1 cellular context compared by ENCODE assay signal in the genomic region with DNA sequence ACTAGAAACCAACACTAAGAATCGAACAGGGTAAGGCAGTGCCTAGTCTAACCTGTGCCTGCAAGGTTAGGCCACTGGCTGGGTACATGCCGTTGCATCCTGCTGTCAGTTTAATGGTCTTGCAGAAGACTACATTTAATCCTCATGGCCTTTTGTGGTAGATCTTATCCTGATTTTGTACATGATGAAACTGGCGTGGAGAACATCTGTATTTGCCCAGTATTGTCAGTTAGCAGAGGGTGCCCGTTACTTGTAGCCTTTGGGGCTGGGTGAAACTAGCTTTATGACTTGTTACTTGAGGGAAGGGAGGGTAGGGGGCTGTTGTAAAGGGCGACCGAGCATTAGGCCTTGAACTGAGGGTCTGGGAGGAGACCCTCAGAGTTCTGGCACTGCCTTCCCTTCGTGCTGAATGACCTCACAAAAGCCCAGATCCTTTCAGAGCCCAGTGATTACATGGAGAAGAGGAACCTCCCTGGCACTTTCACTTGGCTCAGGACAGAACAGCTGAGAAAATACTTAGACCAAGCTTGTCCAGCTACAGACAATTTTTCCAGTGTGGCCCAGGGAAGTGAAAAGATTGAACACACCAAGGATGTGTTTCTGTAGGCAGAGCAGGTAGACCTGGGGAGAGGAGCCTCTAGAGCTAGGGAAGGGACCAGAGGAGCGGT.
TF ChIP-seq lines count a peak whose summit lies in the region.

No MANE protein-coding gene starts in this region.

TF ChIP-seq in K562, 482 proteins besides CTCF, POLR2A, EP300 and RAD21 (continued from another document and continues in another):
- TF ChIP-seq TAF1 (IDR thresholded peaks at IDR 0.05; ENCODE audit: control insufficient read depth, extremely low read depth, insufficient read depth, low read length, severe bottlenecking) (no peak), KDM4B (IDR thresholded peaks at IDR 0.05; ENCODE audit: borderline replicate concordance in 2 of 2, low read depth in 1 of 2) (no peak), ZNF785 (CRISPR knock-in tag; IDR thresholded peaks at IDR 0.05) (no peak), NFE2L1 (tag; IDR thresholded peaks at IDR 0.05; ENCODE audit: borderline replicate concordance, low read depth) (no peak), CBFA2T3 (IDR thresholded peaks at IDR 0.05) (peak; percentile 24), TRIM28 (IDR thresholded peaks at IDR 0.05) (no peak), SMAD1 (IDR thresholded peaks at IDR 0.05; ENCODE audit: low read depth, low read length, partially characterized antibody) (no peak), ESRRA (IDR thresholded peaks at IDR 0.05; ENCODE audit: borderline replicate concordance, low read depth) (no peak; the same call in 1 of the 2 replicates), ESRRB (CRISPR knock-in tag; IDR thresholded peaks at IDR 0.05; ENCODE audit: borderline replicate concordance) (no peak), ZNF174 (CRISPR knock-in tag; IDR thresholded peaks at IDR 0.05) (no peak), FIP1L1 (IDR thresholded peaks at IDR 0.05; ENCODE audit: low read depth, low read length, poor library complexity, severe bottlenecking) (no peak), OTX1 (CRISPR knock-in tag; IDR thresholded peaks at IDR 0.05) (0 out of 2 replicates have a peak, but pooled peaks have one; percentile 32), GTF2A2 (tag; IDR thresholded peaks at IDR 0.05) (no peak), TAL1 (IDR thresholded peaks at IDR 0.05) (no peak), HNRNPLL (IDR thresholded peaks at IDR 0.05; ENCODE audit: low read depth, low read length, poor library complexity, severe bottlenecking) (no peak), PHF8 (IDR thresholded peaks at IDR 0.05; ENCODE audit: borderline replicate concordance, low read length) (no peak), NONO (IDR thresholded peaks at IDR 0.05; ENCODE audit: low read depth in 2 of 2, low read length in 1 of 2) (no peak), NFYB (IDR thresholded peaks at IDR 0.05; ENCODE audit: extremely low read depth, insufficient read length) (no peak), ZNF253 (CRISPR knock-in tag; conservative IDR thresholded peaks at IDR 0.05) (no peak), MIER1 (IDR thresholded peaks at IDR 0.05; ENCODE audit: low read depth) (no peak), ZNF668 (CRISPR knock-in tag; IDR thresholded peaks at IDR 0.05) (no peak), HCFC1 (IDR thresholded peaks at IDR 0.05; ENCODE audit: low read depth, low read length) (no peak), SNRNP70 (optimal IDR thresholded peaks at IDR 0.05; ENCODE audit: low read depth, low read length) (no peak), SRSF1 (IDR thresholded peaks at IDR 0.05; ENCODE audit: low read depth, low read length) (no peak), HIVEP1 (CRISPR knock-in tag; IDR thresholded peaks at IDR 0.05) (peak; percentile 71; the same call in 1 of the 2 replicates), ZNF436 (CRISPR knock-in tag; IDR thresholded peaks at IDR 0.05) (no peak), ZNF589 (CRISPR knock-in tag; IDR thresholded peaks at IDR 0.05; ENCODE audit: low read depth) (0 out of 2 replicates have a peak, but pooled peaks have one; percentile 45), PHF20 (IDR thresholded peaks at IDR 0.05; ENCODE audit: partially characterized antibody) (no peak), SMARCC2 (IDR thresholded peaks at IDR 0.05; ENCODE audit: low read depth) (no peak), CBFA2T2 (conservative IDR thresholded peaks at IDR 0.05) (no peak), KDM1A (IDR thresholded peaks at IDR 0.05) (no peak), KLF6 (CRISPR knock-in tag; IDR thresholded peaks at IDR 0.05; ENCODE audit: borderline replicate concordance) (0 out of 2 replicates have a peak, but pooled peaks have one; percentile 46), HDAC1 (IDR thresholded peaks at IDR 0.05) (no peak), ARID1B (IDR thresholded peaks at IDR 0.05) (peak; percentile 24; the same call in 1 of the 2 replicates)
- TF ChIP-seq, protein P1, sequence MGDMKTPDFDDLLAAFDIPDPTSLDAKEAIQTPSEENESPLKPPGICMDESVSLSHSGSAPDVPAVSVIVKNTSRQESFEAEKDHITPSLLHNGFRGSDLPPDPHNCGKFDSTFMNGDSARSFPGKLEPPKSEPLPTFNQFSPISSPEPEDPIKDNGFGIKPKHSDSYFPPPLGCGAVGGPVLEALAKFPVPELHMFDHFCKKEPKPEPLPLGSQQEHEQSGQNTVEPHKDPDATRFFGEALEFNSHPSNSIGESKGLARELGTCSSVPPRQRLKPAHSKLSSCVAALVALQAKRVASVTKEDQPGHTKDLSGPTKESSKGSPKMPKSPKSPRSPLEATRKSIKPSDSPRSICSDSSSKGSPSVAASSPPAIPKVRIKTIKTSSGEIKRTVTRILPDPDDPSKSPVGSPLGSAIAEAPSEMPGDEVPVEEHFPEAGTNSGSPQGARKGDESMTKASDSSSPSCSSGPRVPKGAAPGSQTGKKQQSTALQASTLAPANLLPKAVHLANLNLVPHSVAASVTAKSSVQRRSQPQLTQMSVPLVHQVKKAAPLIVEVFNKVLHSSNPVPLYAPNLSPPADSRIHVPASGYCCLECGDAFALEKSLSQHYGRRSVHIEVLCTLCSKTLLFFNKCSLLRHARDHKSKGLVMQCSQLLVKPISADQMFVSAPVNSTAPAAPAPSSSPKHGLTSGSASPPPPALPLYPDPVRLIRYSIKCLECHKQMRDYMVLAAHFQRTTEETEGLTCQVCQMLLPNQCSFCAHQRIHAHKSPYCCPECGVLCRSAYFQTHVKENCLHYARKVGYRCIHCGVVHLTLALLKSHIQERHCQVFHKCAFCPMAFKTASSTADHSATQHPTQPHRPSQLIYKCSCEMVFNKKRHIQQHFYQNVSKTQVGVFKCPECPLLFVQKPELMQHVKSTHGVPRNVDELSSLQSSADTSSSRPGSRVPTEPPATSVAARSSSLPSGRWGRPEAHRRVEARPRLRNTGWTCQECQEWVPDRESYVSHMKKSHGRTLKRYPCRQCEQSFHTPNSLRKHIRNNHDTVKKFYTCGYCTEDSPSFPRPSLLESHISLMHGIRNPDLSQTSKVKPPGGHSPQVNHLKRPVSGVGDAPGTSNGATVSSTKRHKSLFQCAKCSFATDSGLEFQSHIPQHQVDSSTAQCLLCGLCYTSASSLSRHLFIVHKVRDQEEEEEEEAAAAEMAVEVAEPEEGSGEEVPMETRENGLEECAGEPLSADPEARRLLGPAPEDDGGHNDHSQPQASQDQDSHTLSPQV (IDR thresholded peaks at IDR 0.05) = 0 out of 2 replicates have a peak, but pooled peaks have one; percentile 11
- TF ChIP-seq, protein P2, sequence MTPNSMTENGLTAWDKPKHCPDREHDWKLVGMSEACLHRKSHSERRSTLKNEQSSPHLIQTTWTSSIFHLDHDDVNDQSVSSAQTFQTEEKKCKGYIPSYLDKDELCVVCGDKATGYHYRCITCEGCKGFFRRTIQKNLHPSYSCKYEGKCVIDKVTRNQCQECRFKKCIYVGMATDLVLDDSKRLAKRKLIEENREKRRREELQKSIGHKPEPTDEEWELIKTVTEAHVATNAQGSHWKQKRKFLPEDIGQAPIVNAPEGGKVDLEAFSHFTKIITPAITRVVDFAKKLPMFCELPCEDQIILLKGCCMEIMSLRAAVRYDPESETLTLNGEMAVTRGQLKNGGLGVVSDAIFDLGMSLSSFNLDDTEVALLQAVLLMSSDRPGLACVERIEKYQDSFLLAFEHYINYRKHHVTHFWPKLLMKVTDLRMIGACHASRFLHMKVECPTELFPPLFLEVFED (CRISPR knock-in tag; conservative IDR thresholded peaks at IDR 0.05) = 0 out of 2 replicates have a peak, but pooled peaks have one; percentile 49
- TF ChIP-seq, protein P3, sequence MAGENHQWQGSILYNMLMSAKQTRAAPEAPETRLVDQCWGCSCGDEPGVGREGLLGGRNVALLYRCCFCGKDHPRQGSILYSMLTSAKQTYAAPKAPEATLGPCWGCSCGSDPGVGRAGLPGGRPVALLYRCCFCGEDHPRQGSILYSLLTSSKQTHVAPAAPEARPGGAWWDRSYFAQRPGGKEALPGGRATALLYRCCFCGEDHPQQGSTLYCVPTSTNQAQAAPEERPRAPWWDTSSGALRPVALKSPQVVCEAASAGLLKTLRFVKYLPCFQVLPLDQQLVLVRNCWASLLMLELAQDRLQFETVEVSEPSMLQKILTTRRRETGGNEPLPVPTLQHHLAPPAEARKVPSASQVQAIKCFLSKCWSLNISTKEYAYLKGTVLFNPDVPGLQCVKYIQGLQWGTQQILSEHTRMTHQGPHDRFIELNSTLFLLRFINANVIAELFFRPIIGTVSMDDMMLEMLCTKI (IDR thresholded peaks at IDR 0.05; ENCODE audit: partially characterized antibody) = no peak
- TF ChIP-seq, protein P4, sequence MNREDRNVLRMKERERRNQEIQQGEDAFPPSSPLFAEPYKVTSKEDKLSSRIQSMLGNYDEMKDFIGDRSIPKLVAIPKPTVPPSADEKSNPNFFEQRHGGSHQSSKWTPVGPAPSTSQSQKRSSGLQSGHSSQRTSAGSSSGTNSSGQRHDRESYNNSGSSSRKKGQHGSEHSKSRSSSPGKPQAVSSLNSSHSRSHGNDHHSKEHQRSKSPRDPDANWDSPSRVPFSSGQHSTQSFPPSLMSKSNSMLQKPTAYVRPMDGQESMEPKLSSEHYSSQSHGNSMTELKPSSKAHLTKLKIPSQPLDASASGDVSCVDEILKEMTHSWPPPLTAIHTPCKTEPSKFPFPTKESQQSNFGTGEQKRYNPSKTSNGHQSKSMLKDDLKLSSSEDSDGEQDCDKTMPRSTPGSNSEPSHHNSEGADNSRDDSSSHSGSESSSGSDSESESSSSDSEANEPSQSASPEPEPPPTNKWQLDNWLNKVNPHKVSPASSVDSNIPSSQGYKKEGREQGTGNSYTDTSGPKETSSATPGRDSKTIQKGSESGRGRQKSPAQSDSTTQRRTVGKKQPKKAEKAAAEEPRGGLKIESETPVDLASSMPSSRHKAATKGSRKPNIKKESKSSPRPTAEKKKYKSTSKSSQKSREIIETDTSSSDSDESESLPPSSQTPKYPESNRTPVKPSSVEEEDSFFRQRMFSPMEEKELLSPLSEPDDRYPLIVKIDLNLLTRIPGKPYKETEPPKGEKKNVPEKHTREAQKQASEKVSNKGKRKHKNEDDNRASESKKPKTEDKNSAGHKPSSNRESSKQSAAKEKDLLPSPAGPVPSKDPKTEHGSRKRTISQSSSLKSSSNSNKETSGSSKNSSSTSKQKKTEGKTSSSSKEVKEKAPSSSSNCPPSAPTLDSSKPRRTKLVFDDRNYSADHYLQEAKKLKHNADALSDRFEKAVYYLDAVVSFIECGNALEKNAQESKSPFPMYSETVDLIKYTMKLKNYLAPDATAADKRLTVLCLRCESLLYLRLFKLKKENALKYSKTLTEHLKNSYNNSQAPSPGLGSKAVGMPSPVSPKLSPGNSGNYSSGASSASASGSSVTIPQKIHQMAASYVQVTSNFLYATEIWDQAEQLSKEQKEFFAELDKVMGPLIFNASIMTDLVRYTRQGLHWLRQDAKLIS (CRISPR knock-in tag; IDR thresholded peaks at IDR 0.05) = no peak
- TF ChIP-seq, protein P5, sequence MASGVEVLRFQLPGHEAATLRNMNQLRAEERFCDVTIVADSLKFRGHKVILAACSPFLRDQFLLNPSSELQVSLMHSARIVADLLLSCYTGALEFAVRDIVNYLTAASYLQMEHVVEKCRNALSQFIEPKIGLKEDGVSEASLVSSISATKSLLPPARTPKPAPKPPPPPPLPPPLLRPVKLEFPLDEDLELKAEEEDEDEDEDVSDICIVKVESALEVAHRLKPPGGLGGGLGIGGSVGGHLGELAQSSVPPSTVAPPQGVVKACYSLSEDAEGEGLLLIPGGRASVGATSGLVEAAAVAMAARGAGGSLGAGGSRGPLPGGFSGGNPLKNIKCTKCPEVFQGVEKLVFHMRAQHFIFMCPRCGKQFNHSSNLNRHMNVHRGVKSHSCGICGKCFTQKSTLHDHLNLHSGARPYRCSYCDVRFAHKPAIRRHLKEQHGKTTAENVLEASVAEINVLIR (CRISPR knock-in tag; IDR thresholded peaks at IDR 0.05) = 0 out of 2 replicates have a peak, but pooled peaks have one; percentile 10
- TF ChIP-seq, protein P6, sequence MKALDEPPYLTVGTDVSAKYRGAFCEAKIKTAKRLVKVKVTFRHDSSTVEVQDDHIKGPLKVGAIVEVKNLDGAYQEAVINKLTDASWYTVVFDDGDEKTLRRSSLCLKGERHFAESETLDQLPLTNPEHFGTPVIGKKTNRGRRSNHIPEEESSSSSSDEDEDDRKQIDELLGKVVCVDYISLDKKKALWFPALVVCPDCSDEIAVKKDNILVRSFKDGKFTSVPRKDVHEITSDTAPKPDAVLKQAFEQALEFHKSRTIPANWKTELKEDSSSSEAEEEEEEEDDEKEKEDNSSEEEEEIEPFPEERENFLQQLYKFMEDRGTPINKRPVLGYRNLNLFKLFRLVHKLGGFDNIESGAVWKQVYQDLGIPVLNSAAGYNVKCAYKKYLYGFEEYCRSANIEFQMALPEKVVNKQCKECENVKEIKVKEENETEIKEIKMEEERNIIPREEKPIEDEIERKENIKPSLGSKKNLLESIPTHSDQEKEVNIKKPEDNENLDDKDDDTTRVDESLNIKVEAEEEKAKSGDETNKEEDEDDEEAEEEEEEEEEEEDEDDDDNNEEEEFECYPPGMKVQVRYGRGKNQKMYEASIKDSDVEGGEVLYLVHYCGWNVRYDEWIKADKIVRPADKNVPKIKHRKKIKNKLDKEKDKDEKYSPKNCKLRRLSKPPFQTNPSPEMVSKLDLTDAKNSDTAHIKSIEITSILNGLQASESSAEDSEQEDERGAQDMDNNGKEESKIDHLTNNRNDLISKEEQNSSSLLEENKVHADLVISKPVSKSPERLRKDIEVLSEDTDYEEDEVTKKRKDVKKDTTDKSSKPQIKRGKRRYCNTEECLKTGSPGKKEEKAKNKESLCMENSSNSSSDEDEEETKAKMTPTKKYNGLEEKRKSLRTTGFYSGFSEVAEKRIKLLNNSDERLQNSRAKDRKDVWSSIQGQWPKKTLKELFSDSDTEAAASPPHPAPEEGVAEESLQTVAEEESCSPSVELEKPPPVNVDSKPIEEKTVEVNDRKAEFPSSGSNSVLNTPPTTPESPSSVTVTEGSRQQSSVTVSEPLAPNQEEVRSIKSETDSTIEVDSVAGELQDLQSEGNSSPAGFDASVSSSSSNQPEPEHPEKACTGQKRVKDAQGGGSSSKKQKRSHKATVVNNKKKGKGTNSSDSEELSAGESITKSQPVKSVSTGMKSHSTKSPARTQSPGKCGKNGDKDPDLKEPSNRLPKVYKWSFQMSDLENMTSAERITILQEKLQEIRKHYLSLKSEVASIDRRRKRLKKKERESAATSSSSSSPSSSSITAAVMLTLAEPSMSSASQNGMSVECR (CRISPR knock-in tag; IDR thresholded peaks at IDR 0.05) = no peak
- TF ChIP-seq, protein P7, sequence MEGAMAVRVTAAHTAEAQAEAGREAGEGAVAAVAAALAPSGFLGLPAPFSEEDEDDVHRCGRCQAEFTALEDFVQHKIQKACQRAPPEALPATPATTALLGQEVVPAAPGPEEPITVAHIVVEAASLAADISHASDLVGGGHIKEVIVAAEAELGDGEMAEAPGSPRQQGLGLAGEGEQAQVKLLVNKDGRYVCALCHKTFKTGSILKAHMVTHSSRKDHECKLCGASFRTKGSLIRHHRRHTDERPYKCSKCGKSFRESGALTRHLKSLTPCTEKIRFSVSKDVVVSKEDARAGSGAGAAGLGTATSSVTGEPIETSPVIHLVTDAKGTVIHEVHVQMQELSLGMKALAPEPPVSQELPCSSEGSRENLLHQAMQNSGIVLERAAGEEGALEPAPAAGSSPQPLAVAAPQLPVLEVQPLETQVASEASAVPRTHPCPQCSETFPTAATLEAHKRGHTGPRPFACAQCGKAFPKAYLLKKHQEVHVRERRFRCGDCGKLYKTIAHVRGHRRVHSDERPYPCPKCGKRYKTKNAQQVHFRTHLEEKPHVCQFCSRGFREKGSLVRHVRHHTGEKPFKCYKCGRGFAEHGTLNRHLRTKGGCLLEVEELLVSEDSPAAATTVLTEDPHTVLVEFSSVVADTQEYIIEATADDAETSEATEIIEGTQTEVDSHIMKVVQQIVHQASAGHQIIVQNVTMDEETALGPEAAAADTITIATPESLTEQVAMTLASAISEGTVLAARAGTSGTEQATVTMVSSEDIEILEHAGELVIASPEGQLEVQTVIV (CRISPR knock-in tag; IDR thresholded peaks at IDR 0.05; ENCODE audit: borderline replicate concordance) = no peak
